ENCODE assay signal across 8 cellular contexts in genomic region chr14:101665478-101666078, GRCh38.
DNase-seq lines count a peak whose midpoint lies in the region; ATAC-seq and TF ChIP-seq lines count a peak whose summit lies in the region.

No MANE protein-coding gene starts in this region.

- no peak overlapping the region for H3K4me2 ChIP-seq in mammary epithelial cell (ENCODE audit: insufficient read depth, low read depth, low read length)

- TF ChIP-seq CTCF in mammary epithelial cell (conservative IDR thresholded peaks at IDR 0.05 in 1 of 2, IDR thresholded peaks at IDR 0.05 in 1 of 2; ENCODE audit: extremely low read depth in 1 of 2, insufficient read depth in 1 of 2, low read depth in 1 of 2, low read length in 2 of 2) (peak; percentile 70 to 84), mesothelial cell of epicardium (IDR thresholded peaks at IDR 0.05; ENCODE audit: unreplicated experiment) (peak; percentile 17), tibial nerve (IDR thresholded peaks at IDR 0.05) (peak in 1 of 5 experiments; percentile 29)

- peaks cover 2% of the 10 kb centered on the region for H3K9me3 ChIP-seq in mammary epithelial cell (replicated peaks; ENCODE audit: insufficient read depth, low read length)
- peaks cover 0 to 20% (median 3%) of the 10 kb centered on the region in 4 donors for H3K9me3 ChIP-seq in tibial nerve

- H3K4me3 Mint-ChIP-seq in mesothelial cell of epicardium: no peak overlapping the region
- H3K4me3 Mint-ChIP-seq in activated T-helper 2 cell treated with anti-CD3 and anti-CD28 coated beads, Interferon-gamma antibody, Interleukin-2, Interleukin-4, amounts not matched to agents 10 μg/mL and 5 μg/mL and 100 μg/mL, durations not matched to agents 14 hours and 24 hours and 36 hours (ENCODE audit: low read depth): no peak overlapping the region

- peaks cover 45% of the 10 kb centered on the region for H3K27me3 Mint-ChIP-seq in mesothelial cell of epicardium (ENCODE audit: low read depth)
- peaks cover 41% of the 10 kb centered on the region for H3K27me3 Mint-ChIP-seq in activated T-helper 2 cell treated with anti-CD3 and anti-CD28 coated beads, Interferon-gamma antibody, Interleukin-2, Interleukin-4, amounts not matched to agents 10 μg/mL and 5 μg/mL and 100 μg/mL, durations not matched to agents 14 hours and 24 hours and 36 hours (ENCODE audit: low read depth)

- peaks cover 23% of the 10 kb centered on the region for H3K9me3 Mint-ChIP-seq in mesothelial cell of epicardium
- H3K9me3 Mint-ChIP-seq in activated T-helper 2 cell treated with anti-CD3 and anti-CD28 coated beads, Interferon-gamma antibody, Interleukin-2, Interleukin-4, amounts not matched to agents 10 μg/mL and 5 μg/mL and 100 μg/mL, durations not matched to agents 14 hours and 24 hours and 36 hours: peaks cover 18% of the 10 kb centered on the region

- H3K36me3 Mint-ChIP-seq in mesothelial cell of epicardium: peaks cover 1% of the 10 kb centered on the region
- H3K36me3 Mint-ChIP-seq in activated T-helper 2 cell treated with anti-CD3 and anti-CD28 coated beads, Interferon-gamma antibody, Interleukin-2, Interleukin-4, amounts not matched to agents 10 μg/mL and 5 μg/mL and 100 μg/mL, durations not matched to agents 14 hours and 24 hours and 36 hours (ENCODE audit: low read depth): peaks cover 5% of the 10 kb centered on the region

- H3K4me1 ChIP-seq in mammary epithelial cell (ENCODE audit: insufficient read depth, low read length): no peaks in the 10 kb centered on the region
- H3K4me1 ChIP-seq in tibial nerve: no peaks in the 10 kb centered on the region

- no peaks in the 10 kb centered on the region for H3K4me1 Mint-ChIP-seq in mesothelial cell of epicardium
- no peaks in the 10 kb centered on the region for H3K4me1 Mint-ChIP-seq in activated T-helper 2 cell treated with anti-CD3 and anti-CD28 coated beads, Interferon-gamma antibody, Interleukin-2, Interleukin-4, amounts not matched to agents 10 μg/mL and 5 μg/mL and 100 μg/mL, durations not matched to agents 14 hours and 24 hours and 36 hours (ENCODE audit: low read depth)

- H3K36me3 ChIP-seq in mammary epithelial cell (ENCODE audit: insufficient read depth, low read length): no peaks in the 10 kb centered on the region
- no peaks in the 10 kb centered on the region for H3K36me3 ChIP-seq in tibial nerve

- in situ Hi-C loops in mammary epithelial cell (cut with MboI; ENCODE audit: low sequenced_read_pairs in 2 of 2): loop anchor here in 1 of 2 donors (25.0 kb wide), 1 partner anchor 1278 kb away; the partner anchor contains the start of gene WDR25

- no peak overlapping the region for H2AFZ ChIP-seq in mammary epithelial cell (ENCODE audit: low read depth, low read length)

- no TSS peak for BruUV-seq in mammary epithelial cell (replicated peaks; lab: Mats Ljungman, UMichigan)

- H3K9ac ChIP-seq in mammary epithelial cell (ENCODE audit: insufficient read depth, low read length): no peak overlapping the region

- H3K4me3 ChIP-seq in mammary epithelial cell (replicated peaks in 1 of 3; ENCODE audit: insufficient read depth in 1 of 3, low read depth in 2 of 3, low read length in 3 of 3): no peak overlapping the region
- no peak overlapping the region for H3K4me3 ChIP-seq in tibial nerve

- H3K27me3 ChIP-seq in mammary epithelial cell (ENCODE audit: insufficient read depth, low read length): no peaks in the 10 kb centered on the region
- peaks cover 0 to 11% of the 10 kb centered on the region in 2 donors for H3K27me3 ChIP-seq in tibial nerve

- peak; percentile 63 for TF ChIP-seq RAD21 in Ishikawa (IDR thresholded peaks at IDR 0.05; ENCODE audit: low read depth)

- no peak for TF ChIP-seq EP300 in Ishikawa (IDR thresholded peaks at IDR 0.05; ENCODE audit: borderline replicate concordance)
- TF ChIP-seq EP300 in tibial nerve (IDR thresholded peaks at IDR 0.05): no peak

- no peaks in the 10 kb centered on the region for H3K79me2 ChIP-seq in mammary epithelial cell (ENCODE audit: insufficient read depth, low read length)

- dilution Hi-C loops in mammary epithelial cell (cut with HindIII; ENCODE audit: low sequenced_read_pairs): no loop called here

- 4% methylated on average over 3 of the region's 3 CpGs for WGBS in mammary epithelial cell (ENCODE audit: low coverage, missing lambda C conversion rate)
- 47 to 56% methylated on average over 3 of the region's 3 CpGs for WGBS in tibial nerve, 2 donors

- no peak overlapping the region for H3K27ac ChIP-seq in mammary epithelial cell (ENCODE audit: insufficient read depth, low read depth, low read length)
- H3K27ac ChIP-seq in tibial nerve: no peak overlapping the region

- no peak for TF ChIP-seq POLR2A in tibial nerve (IDR thresholded peaks at IDR 0.05)

- H4K20me1 ChIP-seq in mammary epithelial cell (ENCODE audit: insufficient read depth, low read length): no peaks in the 10 kb centered on the region

- no peak for ATAC-seq in HG03159 (IDR thresholded peaks at IDR 0.05; ENCODE audit: unreplicated experiment)

- DNase-seq in ELF-1 (ENCODE audit: low read depth, low spot score) (peak; percentile 45), RPMI8226 (peak; percentile 55), mammary epithelial cell (peak; percentile 52), mesothelial cell of epicardium (ENCODE audit: low spot score in 2 of 2, unreplicated experiment in 2 of 2) (peak in 1 of 2 experiments; percentile 57), tibial nerve (ENCODE audit: low spot score in 2 of 2) (no peak)
- DNase-seq in activated T-helper 2 cell treated with anti-CD3 and anti-CD28 coated beads, Interferon-gamma antibody, Interleukin-2, Interleukin-4, amounts not matched to agents 10 μg/mL and 5 μg/mL and 100 μg/mL, durations not matched to agents 14 hours and 24 hours and 36 hours (ENCODE audit: low spot score): no peak

- H3K27ac Mint-ChIP-seq in mesothelial cell of epicardium: no peak overlapping the region
- H3K27ac Mint-ChIP-seq in activated T-helper 2 cell treated with anti-CD3 and anti-CD28 coated beads, Interferon-gamma antibody, Interleukin-2, Interleukin-4, amounts not matched to agents 10 μg/mL and 5 μg/mL and 100 μg/mL, durations not matched to agents 14 hours and 24 hours and 36 hours: no peak overlapping the region

- intact Hi-C loops in mammary epithelial cell (cut with micrococcal nuclease): loop anchor here (1.0 to 10.0 kb wide), 5 partner anchors 1011 to 1473 kb away; partner anchors contain the start of gene SLC25A29
- intact Hi-C loops in activated T-helper 2 cell treated with anti-CD3 and anti-CD28 coated beads, Interferon-gamma antibody, Interleukin-2, Interleukin-4, amounts not matched to agents 10 μg/mL and 5 μg/mL and 100 μg/mL, durations not matched to agents 14 hours and 24 hours and 36 hours (cut with micrococcal nuclease): no loop called here

- CTCF ChIA-PET in mammary epithelial cell (lab: Charles Lee; ENCODE audit: low non-redundant PET): interaction anchor here (1.0 kb wide), 1 partner anchor 983 kb away, joined by 5 read pairs; no protein-coding TSS in a partner anchor

TF ChIP-seq in Ishikawa, 13 proteins besides CTCF, POLR2A, EP300 and RAD21:
- no peak for TF ChIP-seq TCF12 (IDR thresholded peaks at IDR 0.05; ENCODE audit: low read depth)
- TF ChIP-seq EGR1 (IDR thresholded peaks at IDR 0.05): no peak
- TF ChIP-seq FOXM1 (IDR thresholded peaks at IDR 0.05; ENCODE audit: borderline replicate concordance, low read depth): no peak
- no peak for TF ChIP-seq MAX (IDR thresholded peaks at IDR 0.05)
- TF ChIP-seq USF1 (IDR thresholded peaks at IDR 0.05): no peak
- no peak for TF ChIP-seq ZBTB7A (IDR thresholded peaks at IDR 0.05; ENCODE audit: low read depth)
- TF ChIP-seq NFIC (IDR thresholded peaks at IDR 0.05): no peak
- no peak for TF ChIP-seq CEBPB (IDR thresholded peaks at IDR 0.05)
- TF ChIP-seq REST (IDR thresholded peaks at IDR 0.05; ENCODE audit: low read depth): no peak
- no peak for TF ChIP-seq TAF1 (IDR thresholded peaks at IDR 0.05; ENCODE audit: low read depth)
- no peak for TF ChIP-seq CREB1 (IDR thresholded peaks at IDR 0.05; ENCODE audit: low read depth)
- no peak for TF ChIP-seq YY1 (IDR thresholded peaks at IDR 0.05; ENCODE audit: low read depth)
- no peak for TF ChIP-seq TEAD4 (IDR thresholded peaks at IDR 0.05)

Comparison
In these comparisons a context has a peak if more than half of its experiments do, and no peak if none do; other contexts are left out.
1. DNase-seq: peak in ELF-1 (single experiment), RPMI8226 (single experiment) and mammary epithelial cell (single experiment); none in tibial nerve (0 of 2) and activated T-helper 2 cell treated with anti-CD3 and anti-CD28 coated beads, Interferon-gamma antibody, Interleukin-2, Interleukin-4, amounts not matched to agents 10 μg/mL and 5 μg/mL and 100 μg/mL, durations not matched to agents 14 hours and 24 hours and 36 hours (single experiment).